In the genomic region with DNA sequence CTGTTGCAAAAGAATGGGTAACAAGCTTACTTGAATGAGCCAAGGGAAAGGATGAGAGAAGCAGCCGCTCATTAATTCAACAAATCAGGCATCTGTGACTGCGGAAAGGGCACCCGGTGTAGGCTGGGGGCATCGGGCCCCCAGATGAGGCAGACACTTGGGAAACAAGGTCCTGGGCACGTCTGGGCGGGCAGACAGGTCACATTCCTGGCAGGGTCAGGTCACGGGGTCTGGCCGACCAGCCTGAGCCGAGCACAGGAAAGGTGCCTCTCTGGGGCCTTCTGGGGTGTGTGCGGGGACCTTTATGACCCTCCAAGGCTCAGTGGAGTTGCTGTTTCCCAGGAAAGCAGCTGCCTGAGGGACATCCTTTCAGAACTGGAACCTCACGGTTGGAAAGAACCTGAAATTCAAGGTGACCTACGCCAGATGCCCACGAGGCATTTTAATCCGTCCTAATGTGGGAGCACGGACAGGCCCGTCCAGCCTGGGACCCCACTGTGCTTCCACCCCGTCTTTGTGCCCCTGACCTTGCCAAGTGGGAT, we compare ENCODE assay signal across 1 cellular context.
TF ChIP-seq lines count a peak whose summit lies in the region.

No MANE protein-coding gene starts in this region.

TF ChIP-seq in HepG2, 621 proteins besides CTCF, POLR2A, EP300 and RAD21:
- TF ChIP-seq RARA (CRISPR knock-in tag; IDR thresholded peaks at IDR 0.05): peak; percentile 48; the same call in 1 of the 2 replicates
- TF ChIP-seq, protein P1, sequence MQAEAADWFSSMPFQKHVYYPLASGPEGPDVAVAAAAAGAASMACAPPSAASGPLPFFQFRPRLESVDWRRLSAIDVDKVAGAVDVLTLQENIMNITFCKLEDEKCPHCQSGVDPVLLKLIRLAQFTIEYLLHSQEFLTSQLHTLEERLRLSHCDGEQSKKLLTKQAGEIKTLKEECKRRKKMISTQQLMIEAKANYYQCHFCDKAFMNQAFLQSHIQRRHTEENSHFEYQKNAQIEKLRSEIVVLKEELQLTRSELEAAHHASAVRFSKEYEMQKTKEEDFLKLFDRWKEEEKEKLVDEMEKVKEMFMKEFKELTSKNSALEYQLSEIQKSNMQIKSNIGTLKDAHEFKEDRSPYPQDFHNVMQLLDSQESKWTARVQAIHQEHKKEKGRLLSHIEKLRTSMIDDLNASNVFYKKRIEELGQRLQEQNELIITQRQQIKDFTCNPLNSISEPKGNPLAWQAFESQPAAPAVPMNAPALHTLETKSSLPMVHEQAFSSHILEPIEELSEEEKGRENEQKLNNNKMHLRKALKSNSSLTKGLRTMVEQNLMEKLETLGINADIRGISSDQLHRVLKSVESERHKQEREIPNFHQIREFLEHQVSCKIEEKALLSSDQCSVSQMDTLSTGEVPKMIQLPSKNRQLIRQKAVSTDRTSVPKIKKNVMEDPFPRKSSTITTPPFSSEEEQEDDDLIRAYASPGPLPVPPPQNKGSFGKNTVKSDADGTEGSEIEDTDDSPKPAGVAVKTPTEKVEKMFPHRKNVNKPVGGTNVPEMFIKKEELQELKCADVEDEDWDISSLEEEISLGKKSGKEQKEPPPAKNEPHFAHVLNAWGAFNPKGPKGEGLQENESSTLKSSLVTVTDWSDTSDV (CRISPR knock-in tag; IDR thresholded peaks at IDR 0.05): 0 out of 2 replicates have a peak, but pooled peaks have one; percentile 9
- peak; percentile 36 for TF ChIP-seq TEAD3 (CRISPR knock-in tag; optimal IDR thresholded peaks at IDR 0.05; ENCODE audit: borderline replicate concordance)
- TF ChIP-seq HNRNPL (IDR thresholded peaks at IDR 0.05; ENCODE audit: low read depth, low read length): 0 out of 2 replicates have a peak, but pooled peaks have one; percentile 31
- TF ChIP-seq, protein P2, sequence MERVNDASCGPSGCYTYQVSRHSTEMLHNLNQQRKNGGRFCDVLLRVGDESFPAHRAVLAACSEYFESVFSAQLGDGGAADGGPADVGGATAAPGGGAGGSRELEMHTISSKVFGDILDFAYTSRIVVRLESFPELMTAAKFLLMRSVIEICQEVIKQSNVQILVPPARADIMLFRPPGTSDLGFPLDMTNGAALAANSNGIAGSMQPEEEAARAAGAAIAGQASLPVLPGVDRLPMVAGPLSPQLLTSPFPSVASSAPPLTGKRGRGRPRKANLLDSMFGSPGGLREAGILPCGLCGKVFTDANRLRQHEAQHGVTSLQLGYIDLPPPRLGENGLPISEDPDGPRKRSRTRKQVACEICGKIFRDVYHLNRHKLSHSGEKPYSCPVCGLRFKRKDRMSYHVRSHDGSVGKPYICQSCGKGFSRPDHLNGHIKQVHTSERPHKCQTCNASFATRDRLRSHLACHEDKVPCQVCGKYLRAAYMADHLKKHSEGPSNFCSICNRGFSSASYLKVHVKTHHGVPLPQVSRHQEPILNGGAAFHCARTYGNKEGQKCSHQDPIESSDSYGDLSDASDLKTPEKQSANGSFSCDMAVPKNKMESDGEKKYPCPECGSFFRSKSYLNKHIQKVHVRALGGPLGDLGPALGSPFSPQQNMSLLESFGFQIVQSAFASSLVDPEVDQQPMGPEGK (CRISPR knock-in tag; IDR thresholded peaks at IDR 0.05): peak; percentile 24; the same call in 1 of the 2 replicates
- no peak for TF ChIP-seq ZNF282 (IDR thresholded peaks at IDR 0.05; ENCODE audit: partially characterized antibody)
- TF ChIP-seq ZNF101 (CRISPR knock-in tag; IDR thresholded peaks at IDR 0.05; ENCODE audit: borderline replicate concordance, low read depth): no peak
- peak; percentile 67 for TF ChIP-seq NR2F6 (IDR thresholded peaks at IDR 0.05)
- peak; percentile 20; the same call in 1 of the 2 replicates for TF ChIP-seq NR2F6 (CRISPR knock-in tag; IDR thresholded peaks at IDR 0.05)
- no peak for TF ChIP-seq KLF6 (CRISPR knock-in tag; IDR thresholded peaks at IDR 0.05)
- TF ChIP-seq NR2F2 (IDR thresholded peaks at IDR 0.05; ENCODE audit: borderline replicate concordance, low read depth): 0 out of 2 replicates have a peak, but pooled peaks have one; percentile 39
